ENCODE assay signal across 1 cellular context in the genomic region with DNA sequence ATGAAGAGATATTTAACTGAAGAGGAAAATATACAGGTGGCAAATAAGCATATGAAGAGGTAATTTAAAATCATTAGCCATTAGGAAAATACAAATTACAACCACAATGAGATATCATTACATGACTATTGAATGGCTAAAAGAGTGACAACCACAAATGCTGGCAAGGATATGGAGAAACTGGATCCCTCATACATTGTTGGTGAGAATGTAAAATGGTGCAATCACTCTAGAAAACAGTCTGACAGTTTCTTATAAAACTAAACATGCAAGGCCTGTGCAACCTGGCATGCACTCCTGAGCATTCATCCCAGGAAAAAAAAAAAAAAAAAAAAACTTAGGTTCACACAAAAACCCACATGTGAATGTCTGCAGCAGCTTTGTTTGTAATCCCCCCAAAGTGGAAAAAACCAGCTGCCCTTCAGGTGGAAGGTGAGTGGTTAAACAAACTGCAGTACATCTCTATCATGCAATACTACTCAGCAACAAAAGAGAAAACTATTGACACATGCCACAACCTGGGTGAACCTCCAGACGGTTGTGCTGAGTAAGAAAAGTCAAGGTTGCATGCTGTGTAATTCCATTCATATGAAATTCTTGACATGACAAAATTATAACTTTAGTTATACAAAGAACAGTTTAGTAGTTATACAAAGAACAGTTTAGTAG.
TF ChIP-seq lines count a peak whose summit lies in the region.
"Not testable (repeated sequence)": the region's sequence is repeated elsewhere in the genome, so short reads cannot be mapped to it uniquely, and the experiment has no call there.

No MANE protein-coding gene starts in this region.

TF ChIP-seq in HepG2, 621 proteins besides CTCF, POLR2A, EP300 and RAD21 (continued from another document):
- TF ChIP-seq CEBPG (CRISPR knock-in tag; IDR thresholded peaks at IDR 0.05) (0 out of 2 replicates have a peak, but pooled peaks have one; percentile 9), SOX13 (CRISPR knock-in tag; conservative IDR thresholded peaks at IDR 0.05 in 1 of 2, IDR thresholded peaks at IDR 0.05 in 1 of 2) (peak in 1 of 2 experiments; percentile 66; a peak in 2 of 4 replicates), SOX6 (CRISPR knock-in tag; IDR thresholded peaks at IDR 0.05) (peak; percentile 46), PAXIP1 (CRISPR knock-in tag; conservative IDR thresholded peaks at IDR 0.05) (0 out of 2 replicates have a peak, but pooled peaks have one; percentile 15), SAP130 (CRISPR knock-in tag; IDR thresholded peaks at IDR 0.05; ENCODE audit: low read depth) (0 out of 2 replicates have a peak, but pooled peaks have one; percentile 24), NCOA2 (CRISPR knock-in tag; IDR thresholded peaks at IDR 0.05) (peak; percentile 42; the same call in 1 of the 2 replicates)
- TF ChIP-seq SOX13, SOX6 (IDR thresholded peaks at IDR 0.05): not testable (repeated sequence)
